ENCODE assay signal across 23 cellular contexts in genomic region chr6:118876814-118877213, GRCh38. TPM values are rescaled to one million over a fixed set of nuclear protein-coding genes. Genes with fewer than 3 reads are reported as not detected.
DNase-seq lines count a peak whose midpoint lies in the region; ATAC-seq, FAIRE-seq and TF ChIP-seq lines count a peak whose summit lies in the region.
"Had no signal": no experiment of that assay in that cellular context is flagged by ENCODE, and none has a peak within 500 bp of the region (broad histone marks: within the 10 kb centered on the region; RNA-seq: fewer than 3 reads in every experiment).

No MANE protein-coding gene starts in this region.

- H2BK12ac ChIP-seq in neuronal stem cell (ENCODE audit: low read length) = no peak overlapping the region

- H3K9me3 ChIP-seq in A549 (no peaks in the 10 kb centered on the region), SJCRH30 (replicated peaks) (no peaks in the 10 kb centered on the region; the same call in 1 of the 2 replicates), neuronal stem cell (replicated peaks in 1 of 2; ENCODE audit: control insufficient read depth in 2 of 2, insufficient read depth in 1 of 2, low read depth in 1 of 2, low read length in 2 of 2) (no peaks in the 10 kb centered on the region)
- H3K9me3 ChIP-seq: left ventricle myocardium inferior, ovary, thoracic aorta had no signal

- H3K27me3 ChIP-seq in SJCRH30 (no peaks in the 10 kb centered on the region), neuronal stem cell (ENCODE audit: control insufficient read depth in 3 of 3, insufficient read depth in 3 of 3, low read depth in 1 of 3, low read length in 3 of 3) (no peaks in the 10 kb centered on the region)
- H3K27me3 ChIP-seq: ovary had no signal

- no peak for TF ChIP-seq CTCF in A549 (IDR thresholded peaks at IDR 0.05)
- no peak for TF ChIP-seq CTCF in astrocyte of the spinal cord (IDR thresholded peaks at IDR 0.05; ENCODE audit: low read depth, low read length)

- no peak overlapping the region for H4K91ac ChIP-seq in neuronal stem cell (ENCODE audit: low read depth, low read length, poor library complexity)

- H3K4me2 ChIP-seq in A549 (peak overlapping the region; percentile 59), neuronal stem cell (ENCODE audit: insufficient read depth, low read length, poor library complexity, severe bottlenecking) (no peak overlapping the region)

- peak; percentile 39 to 72; a peak in 4 of 6 replicates for ATAC-seq in A549
- ATAC-seq in GM21528 (IDR thresholded peaks at IDR 0.05; ENCODE audit: low FRiP score, unreplicated experiment) = no peak
- no peak for ATAC-seq in GM19395 (IDR thresholded peaks at IDR 0.05; ENCODE audit: unreplicated experiment)
- ATAC-seq: Right ventricle myocardium inferior, T-cell had no signal

- peaks cover 18% of the 10 kb centered on the region for H3K4me1 ChIP-seq in A549
- H3K4me1 ChIP-seq in SJCRH30 = no peaks in the 10 kb centered on the region
- no peaks in the 10 kb centered on the region for H3K4me1 ChIP-seq in neuronal stem cell (ENCODE audit: control insufficient read depth in 2 of 2, insufficient read depth in 1 of 2, low read depth in 1 of 2, low read length in 2 of 2)

- no peak overlapping the region for H4K8ac ChIP-seq in neuronal stem cell (ENCODE audit: low read depth, low read length)

- H2BK5ac ChIP-seq in neuronal stem cell (ENCODE audit: low read length) = no peak overlapping the region

- no peak for TF ChIP-seq POLR2A in A549 (IDR thresholded peaks at IDR 0.05; ENCODE audit: low read length)
- no peak for TF ChIP-seq POLR2A in H54 (IDR thresholded peaks at IDR 0.05; ENCODE audit: low read depth, low read length)

- FAIRE-seq in A549 (lab: Jason Lieb, UNC) (no peak), H54 (lab: Jason Lieb, UNC) (peak; percentile 15)
- FAIRE-seq: GM19239, small intestine had no signal

- H3K4me3 ChIP-seq in A549 (no peak overlapping the region), astrocyte of the spinal cord (ENCODE audit: low read depth, low read length) (no peak overlapping the region), SJCRH30 (no peak overlapping the region), neuronal stem cell (ENCODE audit: low read length in 2 of 2) (no peak overlapping the region)
- H3K4me3 ChIP-seq: left ventricle myocardium inferior, ovary, thoracic aorta had no signal

- in situ Hi-C loops in astrocyte of the spinal cord (cut with HindIII; ENCODE audit: low sequenced_read_pairs) = no loop called here

- POLR2A ChIA-PET in A549 (lab: Yijun Ruan, JAX) = no interaction called here

- H2BK120ac ChIP-seq in neuronal stem cell (ENCODE audit: low read depth, low read length) = no peak overlapping the region

- CTCF ChIA-PET in A549 (lab: Yijun Ruan, JAX) = no interaction called here

- no peak overlapping the region for H3K23ac ChIP-seq in neuronal stem cell (ENCODE audit: low read depth, low read length, poor library complexity)

- no peak overlapping the region for H2AFZ ChIP-seq in neuronal stem cell (ENCODE audit: low read length)

- 0 out of 6 replicates have a peak overlapping the region, but pooled peaks of 1 of the 2 experiments have one; percentile 21 for H3K27ac ChIP-seq in A549
- no peak overlapping the region for H3K27ac ChIP-seq in SJCRH30
- no peak overlapping the region for H3K27ac ChIP-seq in neuronal stem cell (replicated peaks; ENCODE audit: low read length)
- H3K27ac ChIP-seq: left ventricle myocardium inferior, ovary, thoracic aorta had no signal

- no peak overlapping the region for H3K18ac ChIP-seq in neuronal stem cell (ENCODE audit: low read length)

- H3K36me3 ChIP-seq in SJCRH30 (no peaks in the 10 kb centered on the region), neuronal stem cell (replicated peaks in 1 of 2; ENCODE audit: control insufficient read depth in 2 of 2, insufficient read depth in 2 of 2, low read length in 2 of 2) (no peaks in the 10 kb centered on the region)
- H3K36me3 ChIP-seq: left ventricle myocardium inferior, ovary, thoracic aorta had no signal

- no peak for TF ChIP-seq EP300 in A549 (IDR thresholded peaks at IDR 0.05)

- no peak overlapping the region for H2AK5ac ChIP-seq in neuronal stem cell (ENCODE audit: low read depth, low read length)

- no peak overlapping the region for H3K4ac ChIP-seq in neuronal stem cell (ENCODE audit: low read length)

- DNase-seq in A549 (ENCODE audit: low read depth in 1 of 2, low spot score in 1 of 2) (peak in 1 of 2 experiments; percentile 2), H54 (ENCODE audit: insufficient read length, low spot score) (no peak), astrocyte of the spinal cord (ENCODE audit: low read depth, low spot score) (peak; percentile 19), hepatic stellate cell (ENCODE audit: low spot score) (peak; percentile 41), SJCRH30 (no peak), neuronal stem cell (ENCODE audit: low spot score) (no peak)
- DNase-seq: 8988T; activated CD4-positive, alpha-beta T cell treated with anti-CD3 and anti-CD28 coated beads, Interleukin-2, amount 50 U/mL, for 4 hours; activated T-cell treated with anti-CD3 and anti-CD28 coated beads, Interleukin-2, amount 50 U/mL, for 24 hours; CD4-positive, alpha-beta memory T cell; DMS79; foreskin melanocyte; left ventricle myocardium inferior; MV-4-11; NCI-H2029; ovary; small intestine; T-cell had no signal

- no peak for TF ChIP-seq RAD21 in A549 (conservative IDR thresholded peaks at IDR 0.05 in 1 of 2, IDR thresholded peaks at IDR 0.05 in 1 of 2)

- no peak overlapping the region for H3K9ac ChIP-seq in neuronal stem cell (ENCODE audit: low read depth, low read length, poor library complexity)

- no peak overlapping the region for H3K14ac ChIP-seq in neuronal stem cell (ENCODE audit: low read length)

- H2BK15ac ChIP-seq in neuronal stem cell (ENCODE audit: low read length) = no peak overlapping the region

- no peaks in the 10 kb centered on the region for H3K79me1 ChIP-seq in neuronal stem cell (ENCODE audit: low read depth, low read length)

TF ChIP-seq in A549, 52 proteins besides CTCF, POLR2A, EP300 and RAD21:
- TF ChIP-seq HOXB5 (CRISPR knock-in tag; IDR thresholded peaks at IDR 0.05) (no peak), KDM5A (IDR thresholded peaks at IDR 0.05) (no peak), TFCP2L1 (CRISPR knock-in tag; IDR thresholded peaks at IDR 0.05) (no peak), ZC3H11A (IDR thresholded peaks at IDR 0.05) (no peak), FOSB (CRISPR knock-in tag; IDR thresholded peaks at IDR 0.05) (no peak), RNF2 (IDR thresholded peaks at IDR 0.05; ENCODE audit: borderline replicate concordance, low read depth) (no peak), ZFP36 (IDR thresholded peaks at IDR 0.05; ENCODE audit: borderline replicate concordance, partially characterized antibody) (no peak), HOXB13 (CRISPR knock-in tag; IDR thresholded peaks at IDR 0.05; ENCODE audit: low read depth) (no peak), JUN (IDR thresholded peaks at IDR 0.05) (no peak), CHD4 (IDR thresholded peaks at IDR 0.05; ENCODE audit: borderline replicate concordance) (no peak), CBX8 (IDR thresholded peaks at IDR 0.05) (no peak), FOSL2 (IDR thresholded peaks at IDR 0.05) (no peak), FOSL2 (CRISPR knock-in tag; IDR thresholded peaks at IDR 0.05) (no peak), E2F6 (IDR thresholded peaks at IDR 0.05; ENCODE audit: borderline replicate concordance, low read depth) (no peak), BCL3 (IDR thresholded peaks at IDR 0.05) (no peak), MAZ (IDR thresholded peaks at IDR 0.05; ENCODE audit: borderline replicate concordance, low read depth, low read length) (no peak), ESRRA (IDR thresholded peaks at IDR 0.05; ENCODE audit: borderline replicate concordance, low read length) (no peak)

RNA-seq across cellular contexts. Expression of gene ASF1A, which starts 17.1 kb away (rescaled TPM):
- polyA plus RNA-seq in A549 (2011; rRNA removed) = 15.9 and 24.6 TPM in 2 replicates
- polyA plus RNA-seq in A549 (2012; cell fraction: cytosol; rRNA removed) = 3.6 and 6.4 TPM in 2 replicates
- polyA plus RNA-seq in A549 (2012; cell fraction: nucleus; rRNA removed) = 4.3 and 5.6 TPM in 2 replicates
- polyA plus RNA-seq in A549 (2017; fragmentation: RNase III; extraction: RNeasy Plus Mini Kit Qiagen cat#74134 plus additional on column Dnase treatment) = 11.8 to 13.1 TPM (median 12.2 TPM) in 3 replicates
- 6.1 and 8.3 TPM in 2 replicates for polyA minus RNA-seq in A549 (2011; rRNA and poly(A)+ RNA removed)
- total RNA-seq in SJCRH30 (2014; rRNA removed; shearing (Covaris generic)) = 27.4 and 29.7 TPM in 2 replicates
- 28.3 TPM for polyA plus RNA-seq in neuronal stem cell (2013, experiment 1 of 2)
- 28.0 TPM for polyA plus RNA-seq in neuronal stem cell (2013, experiment 2 of 2)

RNA-seq across cellular contexts. Expression of gene MCM9, which starts 58.1 kb away (rescaled TPM):
- polyA plus RNA-seq in A549 (2011; rRNA removed) (5.4 and 6.0 TPM in 2 replicates), A549 (2017; fragmentation: RNase III; extraction: RNeasy Plus Mini Kit Qiagen cat#74134 plus additional on column Dnase treatment) (5.1 to 6.0 TPM (median 5.7 TPM) in 3 replicates)
- polyA plus RNA-seq in A549 (2012; cell fraction: cytosol; rRNA removed) = 1.9 and 2.2 TPM in 2 replicates
- polyA plus RNA-seq in A549 (2012; cell fraction: nucleus; rRNA removed) = 2.1 and 3.5 TPM in 2 replicates
- 10.6 and 11.9 TPM in 2 replicates for polyA minus RNA-seq in A549 (2011; rRNA and poly(A)+ RNA removed)
- 16.1 and 18.1 TPM in 2 replicates for total RNA-seq in SJCRH30 (2014; rRNA removed; shearing (Covaris generic))
- polyA plus RNA-seq in neuronal stem cell (2013, experiment 1 of 2) = 5.1 TPM
- polyA plus RNA-seq in neuronal stem cell (2013, experiment 2 of 2) = 4.9 TPM

Comparison
In these comparisons a context has a peak if more than half of its experiments do, and no peak if none do; other contexts are left out.
1. ATAC-seq: peak in A549 (2 of 2); none in GM21528 (single experiment) and GM19395 (single experiment).
2. DNase-seq: peak in astrocyte of the spinal cord (single experiment) and hepatic stellate cell (single experiment); none in H54 (single experiment), SJCRH30 (0 of 2) and neuronal stem cell (single experiment).